ENCODE assay signal across 29 cellular contexts in the genomic region with DNA sequence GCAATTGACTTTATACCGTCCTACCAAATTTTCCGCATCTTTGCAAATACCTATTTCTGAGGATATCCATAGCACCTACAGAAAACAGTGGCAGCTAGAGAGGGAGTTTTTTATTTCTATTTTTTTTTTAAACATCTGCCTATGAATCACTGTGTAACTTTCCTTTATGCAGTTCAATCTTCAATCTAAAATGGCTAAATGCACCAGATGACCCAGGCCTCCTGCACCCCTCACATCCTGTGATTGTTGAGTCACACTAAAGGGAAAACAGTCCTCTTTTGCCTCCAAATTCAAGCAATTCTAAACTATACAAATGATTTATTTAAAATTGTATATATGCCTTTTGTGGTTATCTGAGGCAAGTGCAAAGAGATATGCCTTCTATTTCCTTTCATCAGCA. TPM values are rescaled to one million over a fixed set of nuclear protein-coding genes. Genes with fewer than 3 reads are reported as not detected.
DNase-seq lines count a peak whose midpoint lies in the region; ATAC-seq and TF ChIP-seq lines count a peak whose summit lies in the region.
"Had no signal": no experiment of that assay in that cellular context is flagged by ENCODE, and none has a peak within 500 bp of the region (broad histone marks: within the 10 kb centered on the region; RNA-seq: fewer than 3 reads in every experiment).

No MANE protein-coding gene starts in this region.

- H3K79me2 ChIP-seq in fibroblast of lung (ENCODE audit: control insufficient read depth, insufficient read depth, low read length), result no peaks in the 10 kb centered on the region
- no peaks in the 10 kb centered on the region for H3K79me2 ChIP-seq in trophoblast cell (ENCODE audit: control insufficient read depth, insufficient read depth, low read length, poor library complexity)

- CTCF ChIA-PET in Calu3 (lab: Charles Lee), result no interaction called here

- peak overlapping the region; percentile 89 for H2BK120ac ChIP-seq in trophoblast cell (ENCODE audit: insufficient read depth, low read length, poor library complexity)

- peak overlapping the region; percentile 87 for H2BK5ac ChIP-seq in trophoblast cell (ENCODE audit: low read depth, low read length, poor library complexity)

- H3K23ac ChIP-seq in trophoblast cell (ENCODE audit: low read length), result no peak overlapping the region

- peaks cover 5% of the 10 kb centered on the region for H3K4me1 Mint-ChIP-seq in Calu3 (ENCODE audit: low read depth, unreplicated experiment)

- no peak for ATAC-seq in GM18909 (IDR thresholded peaks at IDR 0.05; ENCODE audit: poor library complexity, unreplicated experiment)
- ATAC-seq: gastroesophageal sphincter; stimulated activated naive CD8-positive, alpha-beta T cell treated with anti-CD3 and anti-CD28 coated beads, Interleukin-15, amount 100 ng/mL, for 72 hours had no signal

- no peaks in the 10 kb centered on the region for H4K20me1 ChIP-seq in fibroblast of lung (ENCODE audit: control insufficient read depth, extremely low read depth, insufficient read depth, low read length)

- no peak overlapping the region for H3K4me3 Mint-ChIP-seq in Calu3 (ENCODE audit: low read depth, unreplicated experiment)
- H3K4me3 Mint-ChIP-seq: activated B cell treated with CpG ODN at 0.5 μM for 24 hours; B cell; naive B cell; stimulated activated naive CD8-positive, alpha-beta T cell treated with anti-CD3 and anti-CD28 coated beads, Interleukin-15, amount 100 ng/mL, for 72 hours had no signal

- peak; percentile 42 for DNase-seq in GM03348 (ENCODE audit: low spot score)
- DNase-seq in MG63, result peak; percentile 43
- DNase-seq in fibroblast of lung (ENCODE audit: low read depth in 2 of 2), result peak; percentile 33 to 67
- no peak for DNase-seq in trophoblast cell
- no peak for DNase-seq in NCI-H1048 (lab: John Stamatoyannopoulos, UW)
- no peak for DNase-seq in NCI-H2081 (lab: John Stamatoyannopoulos, UW)
- no peak for DNase-seq in Calu3
- DNase-seq: activated B cell treated with CpG ODN at 0.5 μM for 24 hours; activated CD4-positive, alpha-beta T cell treated with anti-CD3 and anti-CD28 coated beads, Interleukin-2, amount 50 U/mL, for 48 hours; activated naive CD4-positive, alpha-beta T cell treated with Interleukin-2 at 50 U/mL for 16 hours; activated T-cell treated with anti-CD3 and anti-CD28 coated beads, Interleukin-2, amount 50 U/mL, for 1 hour; COR-L47; DMS79 treated with DMSO at 0.1 percent for 48 hours; naive B cell; NCI-H146; NCI-H2171; NCI-H526; nucleus accumbens; retina; RPMI8226; stimulated activated CD4-positive, alpha-beta T cell treated with anti-CD3 and anti-CD28 coated beads, Interleukin-4, amount 100 ng/mL, for 24 hours; stimulated activated naive CD8-positive, alpha-beta T cell treated with anti-CD3 and anti-CD28 coated beads, Interleukin-15, amount 100 ng/mL, for 72 hours; T-helper 9 cell had no signal

- H2BK12ac ChIP-seq in trophoblast cell (ENCODE audit: low read length), result peak overlapping the region; percentile 92

- no peak overlapping the region for H3K18ac ChIP-seq in trophoblast cell (ENCODE audit: low read length)

- H3K9ac ChIP-seq in fibroblast of lung (ENCODE audit: insufficient read depth, low read length) (no peak overlapping the region), trophoblast cell (ENCODE audit: low read length) (no peak overlapping the region)

- no peaks in the 10 kb centered on the region for H3K9me3 Mint-ChIP-seq in Calu3 (ENCODE audit: low read depth, unreplicated experiment)
- H3K9me3 Mint-ChIP-seq: activated B cell treated with CpG ODN at 0.5 μM for 24 hours; naive B cell; stimulated activated naive CD8-positive, alpha-beta T cell treated with anti-CD3 and anti-CD28 coated beads, Interleukin-15, amount 100 ng/mL, for 72 hours had no signal

- no TSS peak for BruUV-seq in Calu3 (replicated peaks; lab: Mats Ljungman, UMichigan)

- H3K36me3 Mint-ChIP-seq in Calu3 (ENCODE audit: insufficient read depth, unreplicated experiment), result no peaks in the 10 kb centered on the region
- H3K36me3 Mint-ChIP-seq: naive B cell had no signal

- H4K91ac ChIP-seq in trophoblast cell (ENCODE audit: low read depth, low read length), result peak overlapping the region; percentile 90

- H4K12ac ChIP-seq in trophoblast cell (ENCODE audit: low read depth, low read length), result no peak overlapping the region

- WGBS in trophoblast cell (ENCODE audit: extremely low coverage, insufficient coverage, insufficient read length), result no CpG with 5 or more reads among the region's 2 CpGs

- H3K4me3 ChIP-seq in MG63 (no peak overlapping the region), fibroblast of lung (replicated peaks in 1 of 4; ENCODE audit: control extremely low read depth in 1 of 4, insufficient read depth in 1 of 4, low read depth in 3 of 4, low read length in 4 of 4) (no peak overlapping the region), trophoblast cell (ENCODE audit: low read depth, low read length) (no peak overlapping the region)
- H3K4me3 ChIP-seq: gastroesophageal sphincter, lung, tibial nerve had no signal

- no peak overlapping the region for H3K27ac Mint-ChIP-seq in Calu3 (ENCODE audit: unreplicated experiment)
- H3K27ac Mint-ChIP-seq: activated B cell treated with CpG ODN at 0.5 μM for 24 hours, B cell, naive B cell had no signal

- H3K4me2 ChIP-seq in fibroblast of lung (ENCODE audit: extremely low read depth, insufficient read depth, low read length) (no peak overlapping the region), trophoblast cell (ENCODE audit: low read length) (no peak overlapping the region)

- intact Hi-C loops in Calu3 (cut with micrococcal nuclease; ENCODE audit: unreplicated experiment), result no loop called here

- no peaks in the 10 kb centered on the region for H3K27me3 Mint-ChIP-seq in Calu3 (ENCODE audit: unreplicated experiment)
- H3K27me3 Mint-ChIP-seq: stimulated activated naive CD8-positive, alpha-beta T cell treated with anti-CD3 and anti-CD28 coated beads, Interleukin-15, amount 100 ng/mL, for 72 hours had no signal

- H3K4me1 ChIP-seq in fibroblast of lung (ENCODE audit: control insufficient read depth, extremely low read depth, insufficient read depth, low read length) (peaks cover 12% of the 10 kb centered on the region), trophoblast cell (ENCODE audit: control insufficient read depth in 1 of 2, insufficient read depth in 2 of 2, low read length in 2 of 2) (peaks cover 4 to 15% of the 10 kb centered on the region in 2 experiments)

- H2AK5ac ChIP-seq in trophoblast cell (ENCODE audit: low read length), result no peak overlapping the region

- H3K27ac ChIP-seq in fibroblast of lung (ENCODE audit: insufficient read depth, low read length) (no peak overlapping the region), trophoblast cell (ENCODE audit: low read depth, low read length) (peak overlapping the region; percentile 91)
- H3K27ac ChIP-seq: gastroesophageal sphincter, HL-60, tibial nerve had no signal

- TF ChIP-seq CTCF in fibroblast of lung (conservative IDR thresholded peaks at IDR 0.05 in 1 of 2, IDR thresholded peaks at IDR 0.05 in 1 of 2; ENCODE audit: low read depth in 1 of 2, low read length in 2 of 2) (no peak), Calu3 (IDR thresholded peaks at IDR 0.05; ENCODE audit: unreplicated experiment) (no peak)

- peaks cover 15% of the 10 kb centered on the region for H3K79me1 ChIP-seq in trophoblast cell (ENCODE audit: low read length)

- H3K4ac ChIP-seq in trophoblast cell (ENCODE audit: low read depth, low read length), result peak overlapping the region; percentile 7

- H3K14ac ChIP-seq in trophoblast cell (ENCODE audit: low read length), result no peak overlapping the region

- H2AFZ ChIP-seq in fibroblast of lung (ENCODE audit: low read length) (no peak overlapping the region), trophoblast cell (ENCODE audit: insufficient read depth, low read length, poor library complexity) (no peak overlapping the region)

- H3K27me3 ChIP-seq in MG63 (no peaks in the 10 kb centered on the region), fibroblast of lung (ENCODE audit: control insufficient read depth, insufficient read depth, low read length) (no peaks in the 10 kb centered on the region), trophoblast cell (ENCODE audit: insufficient read depth, low read length) (no peaks in the 10 kb centered on the region)
- H3K27me3 ChIP-seq: gastroesophageal sphincter, tibial nerve had no signal

- H3K9me3 ChIP-seq in MG63, result no peaks in the 10 kb centered on the region
- no peaks in the 10 kb centered on the region for H3K9me3 ChIP-seq in fibroblast of lung (ENCODE audit: control insufficient read depth, insufficient read depth, low read depth, low read length)
- no peaks in the 10 kb centered on the region for H3K9me3 ChIP-seq in trophoblast cell (ENCODE audit: insufficient read depth, low read depth, low read length)
- H3K9me3 ChIP-seq: gastroesophageal sphincter, tibial nerve had no signal

- H4K8ac ChIP-seq in trophoblast cell (ENCODE audit: low read depth, low read length), result no peak overlapping the region

- H3K36me3 ChIP-seq in MG63 (no peaks in the 10 kb centered on the region), fibroblast of lung (ENCODE audit: control insufficient read depth, insufficient read depth, low read length) (no peaks in the 10 kb centered on the region), trophoblast cell (ENCODE audit: control insufficient read depth in 1 of 2, insufficient read depth in 2 of 2, low read length in 2 of 2) (no peaks in the 10 kb centered on the region)
- H3K36me3 ChIP-seq: gastroesophageal sphincter, tibial nerve had no signal

RNA-seq across cellular contexts. Expression of gene BCL6, which starts 20.1 kb away (rescaled TPM):
- total RNA-seq in MG63 (2014; rRNA removed; shearing (Covaris generic); ENCODE audit: low replicate concordance), result 5.5 and 6.2 TPM in 2 replicates
- 32.6 and 46.6 TPM in 2 replicates for total RNA-seq in fibroblast of lung
- polyA plus RNA-seq in fibroblast of lung, result 7.5 and 12.7 TPM in 2 replicates
- polyA plus RNA-seq in fibroblast of lung (2012), result 27.7 and 33.0 TPM in 2 replicates
- polyA minus RNA-seq in fibroblast of lung (ENCODE audit: low replicate concordance), result 51.8 and 79.4 TPM in 2 replicates
- 17.5 and 18.7 TPM in 2 replicates for polyA plus RNA-seq in trophoblast cell (2013)
- 28.3 and 35.1 TPM in 2 replicates for total RNA-seq in Calu3 (2022)

Comparison
In these comparisons a context has a peak if more than half of its experiments do, and no peak if none do; other contexts are left out.
1. DNase-seq: peak in GM03348 (single experiment), MG63 (single experiment) and fibroblast of lung (2 of 2); none in trophoblast cell (0 of 2), NCI-H1048 (single experiment), NCI-H2081 (0 of 2) and Calu3 (single experiment).